In genomic region chr15:99997112-99997651, GRCh38 we compare ENCODE assay signal across 13 cellular contexts.
"Had no signal": no experiment of that assay in that cellular context is flagged by ENCODE, and none has a peak within 500 bp of the region (broad histone marks: within the 10 kb centered on the region; RNA-seq: fewer than 3 reads in every experiment).

No MANE protein-coding gene starts in this region.

- H3K9ac ChIP-seq: neural progenitor cell, parathyroid adenoma had no signal

- H2AFZ ChIP-seq: neural progenitor cell, parathyroid adenoma had no signal

- DNase-seq: activated gamma-delta T cell; activated T-cell treated with anti-CD3 and anti-CD28 coated beads, Interleukin-2, amount 50 U/mL, for 24 hours; anterior cingulate cortex; foreskin fibroblast; retina; small intestine; T-helper 2 cell had no signal

- H3K4me2 ChIP-seq: neural progenitor cell had no signal

- H3K27me3 Mint-ChIP-seq: activated naive CD8-positive, alpha-beta T cell; activated T-cell treated with anti-CD3 and anti-CD28 coated beads, Interleukin-2, amount 50 U/mL, for 24 hours had no signal

- H3K9me3 ChIP-seq: esophagus muscularis mucosa, tibial artery had no signal

- H3K4me1 Mint-ChIP-seq: stimulated activated effector memory CD8-positive, alpha-beta T cell treated with anti-CD3 and anti-CD28 coated beads, Interleukin-12 subunit alpha, Interleukin-12 subunit beta, amount 100 ng/mL, for 72 hours had no signal

- H3K36me3 Mint-ChIP-seq: neural progenitor cell; stimulated activated effector memory CD8-positive, alpha-beta T cell treated with anti-CD3 and anti-CD28 coated beads, Interleukin-12 subunit alpha, Interleukin-12 subunit beta, amount 100 ng/mL, for 72 hours had no signal

- H3K27ac ChIP-seq: esophagus muscularis mucosa, neural progenitor cell, parathyroid adenoma, tibial artery had no signal

- H3K4me3 ChIP-seq: esophagus muscularis mucosa, neural progenitor cell, tibial artery had no signal

- H3K4me1 ChIP-seq: esophagus muscularis mucosa, parathyroid adenoma had no signal

- H3K27me3 ChIP-seq: esophagus muscularis mucosa, neural progenitor cell, tibial artery had no signal

- H3K36me3 ChIP-seq: neural progenitor cell, tibial artery had no signal

- ATAC-seq: stimulated activated effector memory CD8-positive, alpha-beta T cell treated with anti-CD3 and anti-CD28 coated beads, Interleukin-12 subunit alpha, Interleukin-12 subunit beta, amount 100 ng/mL, for 72 hours had no signal

- H3K4me3 Mint-ChIP-seq: activated naive CD8-positive, alpha-beta T cell; activated T-cell treated with anti-CD3 and anti-CD28 coated beads, Interleukin-2, amount 50 U/mL, for 24 hours; neural progenitor cell; stimulated activated effector memory CD8-positive, alpha-beta T cell treated with anti-CD3 and anti-CD28 coated beads, Interleukin-12 subunit alpha, Interleukin-12 subunit beta, amount 100 ng/mL, for 72 hours had no signal

- H3K27ac Mint-ChIP-seq: activated naive CD8-positive, alpha-beta T cell; activated T-cell treated with anti-CD3 and anti-CD28 coated beads, Interleukin-2, amount 50 U/mL, for 24 hours; neural progenitor cell; stimulated activated effector memory CD8-positive, alpha-beta T cell treated with anti-CD3 and anti-CD28 coated beads, Interleukin-12 subunit alpha, Interleukin-12 subunit beta, amount 100 ng/mL, for 72 hours had no signal

- H3K79me2 ChIP-seq: parathyroid adenoma had no signal

- H3K9me3 Mint-ChIP-seq: activated T-cell treated with anti-CD3 and anti-CD28 coated beads, Interleukin-2, amount 50 U/mL, for 24 hours; neural progenitor cell; stimulated activated effector memory CD8-positive, alpha-beta T cell treated with anti-CD3 and anti-CD28 coated beads, Interleukin-12 subunit alpha, Interleukin-12 subunit beta, amount 100 ng/mL, for 72 hours had no signal
